ENCODE assay signal across 8 cellular contexts in genomic region chr7:158828343-158829020, GRCh38. TPM values are rescaled to one million over a fixed set of nuclear protein-coding genes. Genes with fewer than 3 reads are reported as not detected.
A peak's percentile ranks its signal among the peaks of the same experiment; 100 is the strongest.
DNase-seq lines count a peak whose midpoint lies in the region; ATAC-seq and TF ChIP-seq lines count a peak whose summit lies in the region.

No MANE protein-coding gene starts in this region.

- DNase-seq in HuH-7.5 (ENCODE audit: low spot score) = peak; percentile 35
- DNase-seq in activated T-cell treated with anti-CD3 and anti-CD28 coated beads, Interleukin-2, amount 50 U/mL, for 72 hours = peak; percentile 28 to 45
- peak; percentile 69 for DNase-seq in glutamatergic neuron
- no peak for DNase-seq in omental fat pad (ENCODE audit: low spot score)
- no peak for DNase-seq in kidney glomerular epithelial cell (lab: John Stamatoyannopoulos, UW)
- no peak for DNase-seq in NCI-H2029 treated with DMSO at 0.1 percent for 48 hours (lab: John Stamatoyannopoulos, UW)

- peaks cover 7 to 9% of the 10 kb centered on the region in 2 donors for H3K36me3 Mint-ChIP-seq in activated T-cell treated with anti-CD3 and anti-CD28 coated beads, Interleukin-2, amount 50 U/mL, for 72 hours (ENCODE audit: insufficient read depth in 2 of 2)
- no peaks in the 10 kb centered on the region for H3K36me3 Mint-ChIP-seq in glutamatergic neuron (ENCODE audit: unreplicated experiment)

- H3K4me3 ChIP-seq in GM08714 (ENCODE audit: low read length) = peak overlapping the region; percentile 81

- peak overlapping the region; percentile 89 to 99 for H3K4me3 Mint-ChIP-seq in activated T-cell treated with anti-CD3 and anti-CD28 coated beads, Interleukin-2, amount 50 U/mL, for 72 hours
- peak overlapping the region; percentile 94 for H3K4me3 Mint-ChIP-seq in glutamatergic neuron (ENCODE audit: unreplicated experiment)

- H3K27ac Mint-ChIP-seq in activated T-cell treated with anti-CD3 and anti-CD28 coated beads, Interleukin-2, amount 50 U/mL, for 72 hours = peak overlapping the region; percentile 96
- peak overlapping the region; percentile 87 for H3K27ac Mint-ChIP-seq in glutamatergic neuron (ENCODE audit: unreplicated experiment)

- H3K9me3 Mint-ChIP-seq in activated T-cell treated with anti-CD3 and anti-CD28 coated beads, Interleukin-2, amount 50 U/mL, for 72 hours = no peaks in the 10 kb centered on the region
- peaks cover 15% of the 10 kb centered on the region for H3K9me3 Mint-ChIP-seq in glutamatergic neuron (ENCODE audit: unreplicated experiment)

- peaks cover 57% of the 10 kb centered on the region for H3K4me1 Mint-ChIP-seq in activated T-cell treated with anti-CD3 and anti-CD28 coated beads, Interleukin-2, amount 50 U/mL, for 72 hours (ENCODE audit: low read depth)
- peaks cover 9% of the 10 kb centered on the region for H3K4me1 Mint-ChIP-seq in glutamatergic neuron (ENCODE audit: low read depth, unreplicated experiment)

- H3K27me3 Mint-ChIP-seq in activated T-cell treated with anti-CD3 and anti-CD28 coated beads, Interleukin-2, amount 50 U/mL, for 72 hours (ENCODE audit: low read depth) = no peaks in the 10 kb centered on the region
- peaks cover 8% of the 10 kb centered on the region for H3K27me3 Mint-ChIP-seq in glutamatergic neuron (ENCODE audit: unreplicated experiment)

- TF ChIP-seq CTCF in glutamatergic neuron (IDR thresholded peaks at IDR 0.05; ENCODE audit: partially characterized antibody, unreplicated experiment) = no peak
- no peak for TF ChIP-seq CTCF in omental fat pad (IDR thresholded peaks at IDR 0.05)

- peak; percentile 0 to 2 for ATAC-seq in activated T-cell treated with anti-CD3 and anti-CD28 coated beads, Interleukin-2, amount 50 U/mL, for 72 hours (replicated peaks in 1 of 2)
- ATAC-seq in omental fat pad (ENCODE audit: low FRiP score) = peak; percentile 15
- no peak for ATAC-seq in HG03439 (IDR thresholded peaks at IDR 0.05; ENCODE audit: unreplicated experiment)

RNA-seq across cellular contexts. Expression of gene ESYT2, which starts 0.8 kb away (rescaled TPM):
- 10 to 100 TPM; 68.6 to 68.8 TPM for total RNA-seq in activated T-cell treated with anti-CD3 and anti-CD28 coated beads, Interleukin-2, amount 50 U/mL, for 72 hours
- total RNA-seq in glutamatergic neuron (ENCODE audit: unreplicated experiment) = 41.9 TPM
- 100 to 1,000 TPM in 3 of 4 donors, 10 to 100 TPM in 1; 81.9 to 151 (median 112) TPM for total RNA-seq in omental fat pad

RNA-seq across cellular contexts. Expression of gene DYNC2I1, which starts 27.9 kb away (rescaled TPM):
- 10 to 100 TPM; 14.2 to 14.9 TPM for total RNA-seq in activated T-cell treated with anti-CD3 and anti-CD28 coated beads, Interleukin-2, amount 50 U/mL, for 72 hours
- total RNA-seq in glutamatergic neuron (ENCODE audit: unreplicated experiment) (21.6 TPM), omental fat pad (10 to 100 TPM; 10.0 to 23.0 (median 13.4) TPM)

Comparison
In these comparisons a context has a peak if more than half of its experiments do, and no peak if none do; other contexts are left out.
1. DNase-seq: peak in HuH-7.5 (single experiment), activated T-cell treated with anti-CD3 and anti-CD28 coated beads, Interleukin-2, amount 50 U/mL, for 72 hours (2 of 2) and glutamatergic neuron (single experiment); none in omental fat pad (single experiment), kidney glomerular epithelial cell (single experiment) and NCI-H2029 treated with DMSO at 0.1 percent for 48 hours (single experiment).